Comparison of ENCODE assay signal across 8 cellular contexts in the genomic region with DNA sequence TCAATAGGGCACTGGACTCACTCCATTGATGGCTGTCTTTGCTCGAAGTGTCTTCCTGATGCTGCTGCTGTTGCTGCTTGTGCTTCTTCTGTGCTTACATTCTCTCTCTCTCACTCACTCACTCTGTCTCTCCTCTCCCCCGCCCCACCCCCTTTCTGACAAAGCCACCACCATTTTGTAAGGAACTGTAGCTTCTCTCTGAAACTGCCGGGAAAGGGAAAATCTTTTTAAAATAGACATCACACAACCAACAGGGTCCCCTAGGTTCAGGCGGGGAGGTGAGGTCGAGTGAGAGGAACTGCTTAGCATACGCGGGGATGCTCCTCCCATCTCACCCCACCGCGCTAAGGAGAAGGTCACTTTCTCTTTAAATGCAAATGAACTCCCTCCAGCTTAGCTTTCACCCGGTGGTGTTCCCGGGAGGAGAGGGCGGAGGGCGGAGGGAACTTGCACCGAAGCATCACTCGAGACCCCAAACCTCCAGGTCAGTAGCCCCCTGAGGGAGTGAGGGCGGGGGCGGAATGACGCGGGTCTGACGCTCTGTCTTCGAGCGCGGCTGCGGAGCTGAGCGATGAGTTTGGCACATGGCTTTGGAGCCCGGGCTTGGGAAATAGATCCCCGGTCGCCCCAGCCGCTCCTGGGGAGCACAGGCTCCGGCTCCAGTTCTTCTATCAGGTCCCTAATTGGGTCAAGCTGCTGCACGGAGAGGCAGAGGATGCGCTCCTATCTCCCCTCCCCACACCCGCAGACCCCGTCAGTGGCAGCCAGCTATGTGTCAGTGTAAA. TPM values are rescaled to one million over a fixed set of nuclear protein-coding genes. Genes with fewer than 3 reads are reported as not detected.
DNase-seq lines count a peak whose midpoint lies in the region; ATAC-seq and TF ChIP-seq lines count a peak whose summit lies in the region.

Gene CCDC28B, plus strand, starts transcription at position 370 of the 785 bp plus-strand sequence. CDS start 1,341 bp downstream, outside the sequence.

- H3K27me3 ChIP-seq in colonic mucosa = no peaks in the 10 kb centered on the region

- CTCF ChIA-PET in activated CD4-positive, alpha-beta T cell treated with anti-CD3 and anti-CD28 coated beads for 36 hours (lab: Charles Lee) = interaction anchor here (0.5 to 3.2 kb wide), 6 partner anchors 16 to 553 kb away, joined by 3 to 16 read pairs (median 4); no protein-coding TSS in a partner anchor

- peak within 1 kb of the TSS; percentile 86 for H3K27ac Mint-ChIP-seq in activated CD4-positive, alpha-beta T cell treated with anti-CD3 and anti-CD28 coated beads for 36 hours

- no peaks in the 10 kb centered on the region for H3K9me3 Mint-ChIP-seq in activated CD4-positive, alpha-beta T cell treated with anti-CD3 and anti-CD28 coated beads for 36 hours (ENCODE audit: low read depth)

- H3K27ac ChIP-seq in colonic mucosa = peak within 1 kb of the TSS; percentile 69

- H3K4me3 Mint-ChIP-seq in activated CD4-positive, alpha-beta T cell treated with anti-CD3 and anti-CD28 coated beads for 36 hours = peak within 1 kb of the TSS; percentile 71

- H3K4me3 ChIP-seq in colonic mucosa = peak within 1 kb of the TSS; percentile 60

- no peak for TF ChIP-seq CTCF in colonic mucosa (IDR thresholded peaks at IDR 0.05)

- POLR2A ChIA-PET in activated CD4-positive, alpha-beta T cell treated with anti-CD3 and anti-CD28 coated beads for 36 hours (lab: Charles Lee) = interaction anchor here (0.6 to 1.8 kb wide), 5 partner anchors 9 to 136 kb away, joined by 3 to 7 read pairs (median 6); partner anchors contain the start of genes MARCKSL1, TMEM39B and TXLNA

- H3K9ac ChIP-seq in colonic mucosa (ENCODE audit: low read depth in 2 of 2, low read length in 2 of 2) = peak within 1 kb of the TSS; percentile 65 to 67

- H3K36me3 Mint-ChIP-seq in activated CD4-positive, alpha-beta T cell treated with anti-CD3 and anti-CD28 coated beads for 36 hours (ENCODE audit: low read depth) = peaks cover 14% of the 10 kb centered on the region

- peaks cover 10% of the 10 kb centered on the region for H3K36me3 ChIP-seq in colonic mucosa

- H3K27me3 Mint-ChIP-seq in activated CD4-positive, alpha-beta T cell treated with anti-CD3 and anti-CD28 coated beads for 36 hours = no peaks in the 10 kb centered on the region

- intact Hi-C loops in activated CD4-positive, alpha-beta T cell treated with anti-CD3 and anti-CD28 coated beads for 36 hours (cut with DNase I, micrococcal nuclease) = loop anchor here (1.0 to 5.0 kb wide), 10 partner anchors 20 to 212 kb away; partner anchors contain the start of genes EIF3I (in 2 of the 2), TMEM234 (in 2 of the 2), BSDC1 (in 1 of the 2) and KPNA6 (in 1 of the 2)
- intact Hi-C loops in colonic mucosa (cut with DNase I) = no loop called here

- no peaks in the 10 kb centered on the region for H3K9me3 ChIP-seq in colonic mucosa

- peak; percentile 31 for ATAC-seq in GM21528 (IDR thresholded peaks at IDR 0.05; ENCODE audit: low FRiP score, unreplicated experiment)
- peak; percentile 53 for ATAC-seq in activated CD4-positive, alpha-beta T cell treated with anti-CD3 and anti-CD28 coated beads for 36 hours
- ATAC-seq in GM21515 (IDR thresholded peaks at IDR 0.05; ENCODE audit: unreplicated experiment) = no peak

- H3K4me1 Mint-ChIP-seq in activated CD4-positive, alpha-beta T cell treated with anti-CD3 and anti-CD28 coated beads for 36 hours = peaks cover 57% of the 10 kb centered on the region

- DNase-seq in AG20443 (ENCODE audit: low spot score) (peak; percentile 86), NCI-H345 (lab: John Stamatoyannopoulos, UW) (peak; percentile 62), colonic mucosa (peak; percentile 64), kidney glomerular epithelial cell (lab: John Stamatoyannopoulos, UW) (peak; percentile 59)
- DNase-seq in activated CD4-positive, alpha-beta T cell treated with anti-CD3 and anti-CD28 coated beads for 36 hours = peak; percentile 77
- peak in 2 of 3 donors; percentile 36 to 43 for DNase-seq in stimulated activated CD4-positive, alpha-beta T cell treated with anti-CD3 and anti-CD28 coated beads, Interleukin-12 subunit alpha, Interleukin-12 subunit beta, amount 100 ng/mL, for 48 hours (ENCODE audit: low read depth in 2 of 3, low spot score in 1 of 3)

- peaks cover 3% of the 10 kb centered on the region for H3K4me1 ChIP-seq in colonic mucosa

RNA-seq across cellular contexts. Expression of gene CCDC28B, which starts in this region (rescaled TPM):
- total RNA-seq in activated CD4-positive, alpha-beta T cell treated with anti-CD3 and anti-CD28 coated beads for 36 hours = 10 to 100 TPM; 13.0 to 19.3 TPM
- 1 to 10 TPM; 2.8 to 5.1 TPM for total RNA-seq in colonic mucosa
